In the genomic region with DNA sequence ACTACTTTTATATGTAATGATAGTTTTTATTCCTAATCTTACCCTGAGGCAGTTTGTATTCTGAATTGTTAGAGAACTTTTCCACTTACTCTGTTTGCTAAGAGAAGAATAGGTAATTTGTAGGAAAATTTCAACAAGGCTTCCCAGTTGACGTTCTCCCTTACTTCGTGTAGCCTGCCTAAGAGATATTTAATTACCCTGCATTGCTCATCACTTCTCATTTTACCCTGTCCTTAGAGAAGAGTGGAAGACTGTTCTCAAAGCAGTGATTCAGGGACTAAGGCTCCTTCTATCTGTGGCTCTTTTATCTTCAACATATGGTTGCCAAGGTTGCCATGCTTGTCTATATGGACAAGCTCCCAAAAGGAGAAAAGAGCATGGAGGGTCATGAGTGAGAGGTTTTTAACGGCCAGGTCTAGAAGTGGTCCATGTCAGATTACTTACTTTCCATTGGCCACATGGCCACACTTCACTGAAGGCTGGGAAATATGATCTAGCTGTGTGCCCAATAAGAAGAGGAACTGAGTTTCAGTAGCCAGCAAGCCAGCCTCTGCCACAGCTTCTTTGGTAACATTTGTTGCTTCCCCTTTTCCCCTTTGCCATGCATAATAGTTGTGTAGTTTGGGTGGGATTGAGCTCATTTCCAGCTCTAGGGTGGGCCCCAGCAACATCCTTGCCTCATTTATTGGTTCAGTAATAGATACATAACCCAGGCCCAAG, we compare ENCODE assay signal across 1 cellular context.
A peak's percentile ranks its signal among the peaks of the same experiment; 100 is the strongest.
TF ChIP-seq lines count a peak whose summit lies in the region.

No MANE protein-coding gene starts in this region.

TF ChIP-seq in K562, 482 proteins besides CTCF, POLR2A, EP300 and RAD21:
- TF ChIP-seq SPI1 (IDR thresholded peaks at IDR 0.05; ENCODE audit: borderline replicate concordance, low read depth, low read length): peak; percentile 64
- TF ChIP-seq E2F8 (IDR thresholded peaks at IDR 0.05; ENCODE audit: low read depth, partially characterized antibody): no peak
- no peak for TF ChIP-seq GMEB1 (CRISPR knock-in tag; IDR thresholded peaks at IDR 0.05)
- no peak for TF ChIP-seq ZNF134 (CRISPR knock-in tag; conservative IDR thresholded peaks at IDR 0.05)
- no peak for TF ChIP-seq HOXB6 (CRISPR knock-in tag; IDR thresholded peaks at IDR 0.05; ENCODE audit: borderline replicate concordance)
